Comparison of ENCODE assay signal across 1 cellular context in the genomic region with DNA sequence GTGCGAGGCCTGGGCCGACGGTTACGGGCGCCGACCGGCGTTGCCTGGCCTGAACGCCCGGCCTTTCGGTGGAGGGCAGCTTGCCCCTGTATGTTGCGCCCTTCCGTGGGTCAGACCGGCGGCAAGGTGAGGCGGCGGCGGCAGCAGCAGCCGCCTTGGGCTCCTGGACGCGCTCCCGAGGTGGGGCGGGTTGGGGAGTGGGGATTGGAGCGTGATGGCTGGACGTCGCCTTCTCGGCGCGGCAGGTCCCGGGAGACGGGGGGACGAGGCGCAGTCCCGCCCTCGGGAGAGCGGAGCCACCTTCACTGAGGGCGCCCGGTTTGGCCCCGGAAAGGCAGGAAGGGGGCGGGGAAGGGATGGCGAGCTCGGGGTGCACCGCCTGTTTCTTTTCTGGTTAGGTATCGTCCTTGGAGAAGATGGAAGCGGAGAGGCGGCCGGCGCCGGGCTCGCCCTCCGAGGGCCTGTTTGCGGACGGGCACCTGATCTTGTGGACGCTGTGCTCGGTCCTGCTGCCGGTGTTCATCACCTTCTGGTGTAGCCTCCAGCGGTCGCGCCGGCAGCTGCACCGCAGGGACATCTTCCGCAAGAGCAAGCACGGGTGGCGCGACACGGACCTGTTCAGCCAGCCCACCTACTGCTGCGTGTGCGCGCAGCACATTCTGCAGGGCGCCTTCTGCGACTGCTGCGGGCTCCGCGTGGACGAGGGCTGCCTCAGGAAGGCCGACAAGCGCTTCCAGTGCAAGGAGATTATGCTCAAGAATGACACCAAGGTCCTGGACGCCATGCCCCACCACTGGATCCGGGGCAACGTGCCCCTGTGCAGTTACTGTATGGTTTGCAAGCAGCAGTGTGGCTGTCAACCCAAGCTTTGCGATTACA.
TF ChIP-seq lines count a peak whose summit lies in the region.

No MANE protein-coding gene starts in this region.

TF ChIP-seq in HepG2, 621 proteins besides CTCF, POLR2A, EP300 and RAD21 (continued from another document and continues in another):
- TF ChIP-seq ZNF646 (CRISPR knock-in tag; IDR thresholded peaks at IDR 0.05) (0 out of 2 replicates have a peak, but pooled peaks have one; percentile 41), KLF9 (CRISPR knock-in tag; IDR thresholded peaks at IDR 0.05; ENCODE audit: low read depth) (no peak), ZBTB44 (CRISPR knock-in tag; IDR thresholded peaks at IDR 0.05) (no peak), HMGA1 (CRISPR knock-in tag; conservative IDR thresholded peaks at IDR 0.05) (no peak), PAX8 (CRISPR knock-in tag; IDR thresholded peaks at IDR 0.05; ENCODE audit: borderline replicate concordance) (0 out of 2 replicates have a peak, but pooled peaks have one; percentile 75), DNMT1 (CRISPR knock-in tag; IDR thresholded peaks at IDR 0.05) (no peak; the same call in 1 of the 2 replicates), AHDC1 (CRISPR knock-in tag; IDR thresholded peaks at IDR 0.05; ENCODE audit: borderline replicate concordance) (no peak), ZMYM4 (CRISPR knock-in tag; IDR thresholded peaks at IDR 0.05) (no peak), STAT5B (CRISPR knock-in tag; IDR thresholded peaks at IDR 0.05) (no peak), MTA1 (CRISPR knock-in tag; IDR thresholded peaks at IDR 0.05; ENCODE audit: borderline replicate concordance) (no peak), ZNF644 (CRISPR knock-in tag; IDR thresholded peaks at IDR 0.05; ENCODE audit: low read depth) (no peak), ATAD3A (CRISPR knock-in tag; IDR thresholded peaks at IDR 0.05) (no peak), ZNF562 (CRISPR knock-in tag; IDR thresholded peaks at IDR 0.05; ENCODE audit: borderline replicate concordance) (peak; percentile 19; the same call in 1 of the 2 replicates), TAF15 (IDR thresholded peaks at IDR 0.05; ENCODE audit: low read depth, low read length, poor library complexity, severe bottlenecking) (no peak), CENPT (CRISPR knock-in tag; IDR thresholded peaks at IDR 0.05; ENCODE audit: low read depth) (no peak), ERF (CRISPR knock-in tag; IDR thresholded peaks at IDR 0.05) (no peak; the same call in none of the 2 replicates), NFIB (CRISPR knock-in tag; IDR thresholded peaks at IDR 0.05; ENCODE audit: borderline replicate concordance) (peak; percentile 41; the same call in 1 of the 2 replicates), ZNF10 (CRISPR knock-in tag; IDR thresholded peaks at IDR 0.05; ENCODE audit: borderline replicate concordance, low read depth) (no peak), PHF5A (CRISPR knock-in tag; IDR thresholded peaks at IDR 0.05; ENCODE audit: low read depth, unreplicated experiment) (no peak), KDM5B (CRISPR knock-in tag; IDR thresholded peaks at IDR 0.05; ENCODE audit: borderline replicate concordance) (no peak; the same call in 1 of the 2 replicates), ZBTB8A (CRISPR knock-in tag; IDR thresholded peaks at IDR 0.05; ENCODE audit: borderline replicate concordance, low read depth) (no peak), ZNF230 (CRISPR knock-in tag; IDR thresholded peaks at IDR 0.05) (no peak), ZNF367 (CRISPR knock-in tag; IDR thresholded peaks at IDR 0.05; ENCODE audit: borderline replicate concordance) (no peak), ZNF788 (CRISPR knock-in tag; IDR thresholded peaks at IDR 0.05; ENCODE audit: borderline replicate concordance) (no peak), SAP130 (CRISPR knock-in tag; IDR thresholded peaks at IDR 0.05; ENCODE audit: low read depth) (peak; percentile 49), MNT (IDR thresholded peaks at IDR 0.05) (no peak), CERS6 (CRISPR knock-in tag; IDR thresholded peaks at IDR 0.05) (no peak), PHF21A (CRISPR knock-in tag; IDR thresholded peaks at IDR 0.05) (no peak), ZNF496 (CRISPR knock-in tag; IDR thresholded peaks at IDR 0.05; ENCODE audit: insufficient replicate concordance) (no peak), CREB1 (IDR thresholded peaks at IDR 0.05) (no peak), CREB1 (CRISPR knock-in tag; IDR thresholded peaks at IDR 0.05) (no peak), ZNF772 (CRISPR knock-in tag; IDR thresholded peaks at IDR 0.05) (no peak), ZNF709 (CRISPR knock-in tag; IDR thresholded peaks at IDR 0.05) (peak; percentile 43; the same call in 1 of the 2 replicates), AHR (CRISPR knock-in tag; IDR thresholded peaks at IDR 0.05) (no peak; the same call in 1 of the 2 replicates)
- TF ChIP-seq, protein P1, sequence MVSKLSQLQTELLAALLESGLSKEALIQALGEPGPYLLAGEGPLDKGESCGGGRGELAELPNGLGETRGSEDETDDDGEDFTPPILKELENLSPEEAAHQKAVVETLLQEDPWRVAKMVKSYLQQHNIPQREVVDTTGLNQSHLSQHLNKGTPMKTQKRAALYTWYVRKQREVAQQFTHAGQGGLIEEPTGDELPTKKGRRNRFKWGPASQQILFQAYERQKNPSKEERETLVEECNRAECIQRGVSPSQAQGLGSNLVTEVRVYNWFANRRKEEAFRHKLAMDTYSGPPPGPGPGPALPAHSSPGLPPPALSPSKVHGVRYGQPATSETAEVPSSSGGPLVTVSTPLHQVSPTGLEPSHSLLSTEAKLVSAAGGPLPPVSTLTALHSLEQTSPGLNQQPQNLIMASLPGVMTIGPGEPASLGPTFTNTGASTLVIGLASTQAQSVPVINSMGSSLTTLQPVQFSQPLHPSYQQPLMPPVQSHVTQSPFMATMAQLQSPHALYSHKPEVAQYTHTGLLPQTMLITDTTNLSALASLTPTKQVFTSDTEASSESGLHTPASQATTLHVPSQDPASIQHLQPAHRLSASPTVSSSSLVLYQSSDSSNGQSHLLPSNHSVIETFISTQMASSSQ (IDR thresholded peaks at IDR 0.05; ENCODE audit: low read depth) = no peak
- TF ChIP-seq, protein P1 (CRISPR knock-in tag; IDR thresholded peaks at IDR 0.05; ENCODE audit: borderline replicate concordance) = 0 out of 2 replicates have a peak, but pooled peaks have one; percentile 32
